Comparison of ENCODE assay signal across 12 cellular contexts in genomic region chr21:18522181-18522771, GRCh38.
A peak's percentile ranks its signal among the peaks of the same experiment; 100 is the strongest.
DNase-seq lines count a peak whose midpoint lies in the region; TF ChIP-seq lines count a peak whose summit lies in the region.
"Had no signal": no experiment of that assay in that cellular context is flagged by ENCODE, and none has a peak within 500 bp of the region (broad histone marks: within the 10 kb centered on the region; RNA-seq: fewer than 3 reads in every experiment).

No MANE protein-coding gene starts in this region.

- 80% methylated on average over 5 of the region's 5 CpGs for WGBS in smooth muscle cell (ENCODE audit: low lambda C conversion rate)

- H3K4me3 ChIP-seq in OCI-LY3 (ENCODE audit: low read length) (no peak overlapping the region), fibroblast of lung (replicated peaks in 1 of 4; ENCODE audit: control extremely low read depth in 1 of 4, insufficient read depth in 1 of 4, low read depth in 3 of 4, low read length in 4 of 4) (no peak overlapping the region), smooth muscle cell (no peak overlapping the region)
- H3K4me3 ChIP-seq: breast epithelium, SJSA1, upper lobe of right lung had no signal

- peaks cover 4 to 23% (median 7%) of the 10 kb centered on the region in 6 donors for H3K9me3 Mint-ChIP-seq in immature natural killer cell
- H3K9me3 Mint-ChIP-seq: activated T-cell treated with anti-CD3 and anti-CD28 coated beads, Interleukin-2, amount 50 U/mL, for 72 hours had no signal

- TF ChIP-seq CTCF in OCI-LY3 (IDR thresholded peaks at IDR 0.05; ENCODE audit: low read depth, low read length), result peak; percentile 36
- no peak for TF ChIP-seq CTCF in fibroblast of lung (conservative IDR thresholded peaks at IDR 0.05 in 1 of 2, IDR thresholded peaks at IDR 0.05 in 1 of 2; ENCODE audit: low read depth in 1 of 2, low read length in 2 of 2)
- TF ChIP-seq CTCF in smooth muscle cell (IDR thresholded peaks at IDR 0.05; ENCODE audit: borderline replicate concordance, insufficient read depth, poor library complexity, severe bottlenecking), result peak; percentile 28
- TF ChIP-seq CTCF in GM10266 (IDR thresholded peaks at IDR 0.05; ENCODE audit: control insufficient read depth, insufficient read depth, low read depth, missing control alignments), result no peak

- H3K27ac ChIP-seq in OCI-LY3 (ENCODE audit: low read length) (no peak overlapping the region), fibroblast of lung (ENCODE audit: insufficient read depth, low read length) (no peak overlapping the region), smooth muscle cell (ENCODE audit: low read depth) (no peak overlapping the region)
- H3K27ac ChIP-seq: breast epithelium, SJSA1, upper lobe of right lung had no signal

- H3F3A ChIP-seq in smooth muscle cell (ENCODE audit: low read depth), result no peaks in the 10 kb centered on the region

- no peak overlapping the region for H3K4me2 ChIP-seq in OCI-LY3 (ENCODE audit: low read length)
- H3K4me2 ChIP-seq in fibroblast of lung (ENCODE audit: extremely low read depth, insufficient read depth, low read length), result no peak overlapping the region
- H3K4me2 ChIP-seq in smooth muscle cell, result no peak overlapping the region

- H3K4me1 ChIP-seq in OCI-LY3 (ENCODE audit: low read length) (no peaks in the 10 kb centered on the region), fibroblast of lung (ENCODE audit: control insufficient read depth, extremely low read depth, insufficient read depth, low read length) (no peaks in the 10 kb centered on the region), smooth muscle cell (ENCODE audit: low read depth) (no peaks in the 10 kb centered on the region)
- H3K4me1 ChIP-seq: breast epithelium, SJSA1, upper lobe of right lung had no signal

- peak; percentile 63 for DNase-seq in NCI-H2107 treated with DMSO at 0.1 percent for 48 hours (lab: John Stamatoyannopoulos, UW; ENCODE audit: unreplicated experiment)
- DNase-seq in NCI-H2107 (lab: John Stamatoyannopoulos, UW), result no peak
- DNase-seq in fibroblast of lung (ENCODE audit: low read depth in 2 of 2), result peak; percentile 9 to 17
- no peak for DNase-seq in smooth muscle cell (lab: John Stamatoyannopoulos, UW; ENCODE audit: unreplicated experiment)
- no peak for DNase-seq in immature natural killer cell
- DNase-seq in NK-92 treated with Interleukin-12 subunit alpha and Interleukin-12 subunit beta, amount 100 ng/mL, for 24 hours (lab: John Stamatoyannopoulos, UW), result no peak
- DNase-seq in GM10266 (ENCODE audit: extremely low spot score), result no peak
- DNase-seq: activated T-cell treated with anti-CD3 and anti-CD28 coated beads, Interleukin-2, amount 50 U/mL, for 72 hours; upper lobe of right lung had no signal

- no peak overlapping the region for H3K9ac ChIP-seq in OCI-LY3 (ENCODE audit: low read length)
- no peak overlapping the region for H3K9ac ChIP-seq in fibroblast of lung (ENCODE audit: insufficient read depth, low read length)
- no peak overlapping the region for H3K9ac ChIP-seq in smooth muscle cell (ENCODE audit: low read depth)

- H3K79me2 ChIP-seq in OCI-LY3 (ENCODE audit: low read length), result no peaks in the 10 kb centered on the region
- no peaks in the 10 kb centered on the region for H3K79me2 ChIP-seq in fibroblast of lung (ENCODE audit: control insufficient read depth, insufficient read depth, low read length)
- no peaks in the 10 kb centered on the region for H3K79me2 ChIP-seq in smooth muscle cell (ENCODE audit: low read depth)

- H3K27me3 ChIP-seq in OCI-LY3 (ENCODE audit: low read depth, low read length) (no peaks in the 10 kb centered on the region), fibroblast of lung (ENCODE audit: control insufficient read depth, insufficient read depth, low read length) (no peaks in the 10 kb centered on the region), smooth muscle cell (ENCODE audit: low read depth) (no peaks in the 10 kb centered on the region)
- H3K27me3 ChIP-seq: breast epithelium, SJSA1, upper lobe of right lung had no signal

- no peak overlapping the region for H3K4me3 Mint-ChIP-seq in immature natural killer cell
- H3K4me3 Mint-ChIP-seq: activated T-cell treated with anti-CD3 and anti-CD28 coated beads, Interleukin-2, amount 50 U/mL, for 72 hours had no signal

- H4K20me1 ChIP-seq in OCI-LY3 (ENCODE audit: insufficient read depth, low read length) (no peaks in the 10 kb centered on the region), fibroblast of lung (ENCODE audit: control insufficient read depth, extremely low read depth, insufficient read depth, low read length) (no peaks in the 10 kb centered on the region), smooth muscle cell (ENCODE audit: low read depth) (no peaks in the 10 kb centered on the region)

- H3K27me3 Mint-ChIP-seq in immature natural killer cell (ENCODE audit: low read depth in 3 of 3), result peaks cover 0 to 3% (median 0%) of the 10 kb centered on the region in 3 donors

- H3K36me3 Mint-ChIP-seq in immature natural killer cell, result no peaks in the 10 kb centered on the region

- H3K27ac Mint-ChIP-seq in immature natural killer cell, result no peak overlapping the region
- H3K27ac Mint-ChIP-seq: activated T-cell treated with anti-CD3 and anti-CD28 coated beads, Interleukin-2, amount 50 U/mL, for 72 hours had no signal

- no peaks in the 10 kb centered on the region for H3K9me3 ChIP-seq in OCI-LY3 (ENCODE audit: insufficient read depth, low read length)
- no peaks in the 10 kb centered on the region for H3K9me3 ChIP-seq in fibroblast of lung (ENCODE audit: control insufficient read depth, insufficient read depth, low read depth, low read length)
- H3K9me3 ChIP-seq in smooth muscle cell (replicated peaks; ENCODE audit: low read depth), result no peaks in the 10 kb centered on the region
- H3K9me3 ChIP-seq: breast epithelium, SJSA1, upper lobe of right lung had no signal

- no peaks in the 10 kb centered on the region for H3K4me1 Mint-ChIP-seq in immature natural killer cell

- H2AFZ ChIP-seq in OCI-LY3 (ENCODE audit: low read depth, low read length) (no peak overlapping the region), fibroblast of lung (ENCODE audit: low read length) (no peak overlapping the region), smooth muscle cell (ENCODE audit: low read depth) (no peak overlapping the region)

- H3K36me3 ChIP-seq in OCI-LY3 (replicated peaks; ENCODE audit: low read depth, low read length) (no peaks in the 10 kb centered on the region), fibroblast of lung (ENCODE audit: control insufficient read depth, insufficient read depth, low read length) (no peaks in the 10 kb centered on the region), smooth muscle cell (ENCODE audit: low read depth) (no peaks in the 10 kb centered on the region)
- H3K36me3 ChIP-seq: breast epithelium, SJSA1, upper lobe of right lung had no signal

Comparison
In these comparisons a context has a peak if more than half of its experiments do, and no peak if none do; other contexts are left out.
1. DNase-seq: peak in NCI-H2107 treated with DMSO at 0.1 percent for 48 hours (single experiment) and fibroblast of lung (2 of 2); none in NCI-H2107 (single experiment), smooth muscle cell (single experiment), immature natural killer cell (0 of 3), NK-92 treated with Interleukin-12 subunit alpha and Interleukin-12 subunit beta, amount 100 ng/mL, for 24 hours (single experiment) and GM10266 (single experiment).
2. CTCF ChIP-seq: peak in OCI-LY3 (single experiment) and smooth muscle cell (single experiment); none in fibroblast of lung (0 of 2) and GM10266 (single experiment).